ENCODE assay signal across 8 cellular contexts in the genomic region with DNA sequence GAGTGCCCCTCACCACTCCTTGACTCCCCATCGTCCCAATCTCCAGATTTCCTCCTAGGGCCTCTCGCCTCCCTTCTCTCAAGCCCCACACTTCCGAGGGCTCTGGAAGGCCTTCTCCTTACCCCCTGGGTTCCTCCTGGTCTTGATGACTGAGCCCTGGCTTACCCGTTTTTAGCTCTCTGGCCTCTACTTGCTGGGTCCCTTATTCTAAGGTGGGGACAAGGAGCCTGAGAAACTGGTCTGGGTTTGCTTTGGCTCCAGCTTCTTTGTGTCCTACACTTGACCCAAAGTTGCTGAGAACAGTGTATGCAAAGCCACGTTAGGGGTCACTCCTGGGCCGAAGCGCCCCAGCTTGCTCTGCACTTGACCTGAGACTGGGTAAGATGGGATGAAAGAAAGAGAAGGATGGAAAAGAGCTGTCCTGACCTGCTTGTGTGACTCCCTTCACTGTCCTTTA. TPM values are rescaled to one million over a fixed set of nuclear protein-coding genes. Genes with fewer than 3 reads are reported as not detected.
A peak's percentile ranks its signal among the peaks of the same experiment; 100 is the strongest.
DNase-seq lines count a peak whose midpoint lies in the region; ATAC-seq and TF ChIP-seq lines count a peak whose summit lies in the region.

No MANE protein-coding gene starts in this region.

- peaks cover 36% of the 10 kb centered on the region for H3K4me1 Mint-ChIP-seq in activated T-cell treated with anti-CD3 and anti-CD28 coated beads, Interleukin-2, amount 50 U/mL, for 72 hours (ENCODE audit: low read depth)

- peak overlapping the region; percentile 96 for H3K27ac Mint-ChIP-seq in activated T-cell treated with anti-CD3 and anti-CD28 coated beads, Interleukin-2, amount 50 U/mL, for 72 hours

- DNase-seq in stimulated activated CD4-positive, alpha-beta T cell treated with anti-CD3 and anti-CD28 coated beads, Interleukin-4, amount 100 ng/mL, for 24 hours, result peak; percentile 6
- DNase-seq in stimulated activated CD4-positive, alpha-beta T cell treated with anti-CD3 and anti-CD28 coated beads, Interleukin-2, amount 100 ng/mL, for 48 hours, result no peak
- DNase-seq in HK-2 (ENCODE audit: unreplicated experiment) (peak; percentile 13), Right ventricle myocardium superior (no peak), prostate gland (ENCODE audit: low spot score) (no peak)
- DNase-seq in activated T-cell treated with anti-CD3 and anti-CD28 coated beads, Interleukin-2, amount 50 U/mL, for 72 hours, result peak; percentile 7 to 20

- H3K4me3 ChIP-seq in prostate gland, result peak overlapping the region; percentile 53 to 69

- intact Hi-C loops in Right ventricle myocardium superior (cut with DNase I), result no loop called here
- intact Hi-C loops in prostate gland (cut with DNase I), result no loop called here

- H3K27ac ChIP-seq in prostate gland, result peak overlapping the region; percentile 65 to 66

- H3K4me3 Mint-ChIP-seq in activated T-cell treated with anti-CD3 and anti-CD28 coated beads, Interleukin-2, amount 50 U/mL, for 72 hours, result peak overlapping the region; percentile 91 to 94

- TF ChIP-seq POLR2A in prostate gland (IDR thresholded peaks at IDR 0.05), result no peak

- H3K36me3 Mint-ChIP-seq in activated T-cell treated with anti-CD3 and anti-CD28 coated beads, Interleukin-2, amount 50 U/mL, for 72 hours (ENCODE audit: insufficient read depth in 2 of 2), result peaks cover 5 to 7% of the 10 kb centered on the region in 2 donors

- H3K9me3 ChIP-seq in prostate gland, result no peaks in the 10 kb centered on the region

- ATAC-seq in activated T-cell treated with anti-CD3 and anti-CD28 coated beads, Interleukin-2, amount 50 U/mL, for 72 hours (replicated peaks in 1 of 2), result peak in 1 of 2 donors; percentile 3
- ATAC-seq in Right ventricle myocardium superior (ENCODE audit: poor library complexity), result peak; percentile 28
- ATAC-seq in HG03342 (IDR thresholded peaks at IDR 0.05; ENCODE audit: unreplicated experiment), result no peak
- ATAC-seq in GM18861 (IDR thresholded peaks at IDR 0.05; ENCODE audit: unreplicated experiment), result no peak

- H3K4me1 ChIP-seq in prostate gland (replicated peaks), result no peaks in the 10 kb centered on the region

- TF ChIP-seq CTCF in prostate gland (IDR thresholded peaks at IDR 0.05), result no peak

- H3K27me3 Mint-ChIP-seq in activated T-cell treated with anti-CD3 and anti-CD28 coated beads, Interleukin-2, amount 50 U/mL, for 72 hours (ENCODE audit: low read depth), result no peaks in the 10 kb centered on the region

- no peaks in the 10 kb centered on the region for H3K9me3 Mint-ChIP-seq in activated T-cell treated with anti-CD3 and anti-CD28 coated beads, Interleukin-2, amount 50 U/mL, for 72 hours

- WGBS in prostate gland, result 7% methylated on average over 7 of the region's 7 CpGs

- no peaks in the 10 kb centered on the region for H3K36me3 ChIP-seq in prostate gland

- no peaks in the 10 kb centered on the region for H3K27me3 ChIP-seq in prostate gland (replicated peaks; ENCODE audit: insufficient read depth)

RNA-seq across cellular contexts. Expression of gene ZNF346, which starts 0.8 kb away (rescaled TPM):
- total RNA-seq in activated T-cell treated with anti-CD3 and anti-CD28 coated beads, Interleukin-2, amount 50 U/mL, for 72 hours, result 10 to 100 TPM; 19.6 to 20.8 TPM
- 5.7 TPM for total RNA-seq in Right ventricle myocardium superior
- total RNA-seq in prostate gland, result 10 to 100 TPM; 23.6 to 34.4 TPM

RNA-seq across cellular contexts. Expression of gene UIMC1, which starts 16.7 kb away (rescaled TPM):
- total RNA-seq in activated T-cell treated with anti-CD3 and anti-CD28 coated beads, Interleukin-2, amount 50 U/mL, for 72 hours, result 10 to 100 TPM; 62.8 to 76.5 TPM
- total RNA-seq in Right ventricle myocardium superior, result 32.1 TPM
- total RNA-seq in prostate gland, result 10 to 100 TPM; 29.3 to 38.3 TPM

Comparison
In these comparisons a context has a peak if more than half of its experiments do, and no peak if none do; other contexts are left out.
1. DNase-seq: peak in stimulated activated CD4-positive, alpha-beta T cell treated with anti-CD3 and anti-CD28 coated beads, Interleukin-4, amount 100 ng/mL, for 24 hours (single experiment), HK-2 (single experiment) and activated T-cell treated with anti-CD3 and anti-CD28 coated beads, Interleukin-2, amount 50 U/mL, for 72 hours (2 of 2); none in stimulated activated CD4-positive, alpha-beta T cell treated with anti-CD3 and anti-CD28 coated beads, Interleukin-2, amount 100 ng/mL, for 48 hours (0 of 2), Right ventricle myocardium superior (single experiment) and prostate gland (single experiment).